Comparison of ENCODE assay signal across 8 cellular contexts in the genomic region with DNA sequence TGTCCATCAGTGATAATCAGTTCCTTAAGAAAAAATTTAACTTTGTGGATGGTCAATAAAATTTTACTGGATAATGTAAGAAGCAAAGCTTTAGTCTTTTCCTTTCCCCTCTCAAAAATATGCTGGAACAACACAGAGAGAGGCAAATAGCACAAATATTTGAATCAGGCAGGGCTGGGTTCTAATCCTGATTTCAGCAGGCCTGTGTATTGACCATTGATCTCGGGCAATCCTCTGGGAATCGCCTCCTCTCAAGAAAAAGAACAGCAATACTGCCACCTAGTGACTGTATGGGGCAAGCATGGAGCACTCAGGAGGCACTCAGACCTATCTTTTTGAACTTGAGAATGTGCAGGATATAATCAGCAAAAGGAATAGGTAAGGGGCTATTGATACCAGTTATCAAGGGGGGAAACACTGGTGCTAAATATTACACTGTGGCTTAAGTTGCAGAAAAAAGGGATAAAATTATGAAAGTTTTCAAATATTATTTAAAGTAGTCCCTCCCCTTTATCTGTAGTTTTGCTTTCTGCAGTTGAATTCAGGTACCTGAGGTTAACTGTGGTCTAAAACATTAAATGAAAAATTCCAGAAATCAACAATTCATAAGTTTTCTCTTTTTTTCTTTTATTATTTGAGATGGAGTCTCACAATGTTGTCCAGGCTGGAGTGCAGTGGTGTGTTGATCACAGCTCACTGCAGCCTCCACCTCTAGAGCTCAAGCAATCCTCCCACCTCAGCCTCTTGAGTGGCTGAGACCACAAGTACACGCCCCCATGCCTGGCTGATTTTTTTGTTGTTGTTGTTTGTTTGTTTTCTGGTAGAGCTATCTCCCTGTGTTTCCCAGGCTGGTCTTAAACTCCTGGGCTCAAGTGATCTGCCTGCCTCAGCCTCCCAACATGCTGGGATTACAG.
DNase-seq lines count a peak whose midpoint lies in the region; ATAC-seq, FAIRE-seq and TF ChIP-seq lines count a peak whose summit lies in the region.
"Had no signal": no experiment of that assay in that cellular context is flagged by ENCODE, and none has a peak within 500 bp of the region (broad histone marks: within the 10 kb centered on the region; RNA-seq: fewer than 3 reads in every experiment).

No MANE protein-coding gene starts in this region.

- peak; percentile 84 for TF ChIP-seq CTCF in HL-60 (IDR thresholded peaks at IDR 0.05; ENCODE audit: insufficient read depth, low read length)
- TF ChIP-seq CTCF in osteocyte (IDR thresholded peaks at IDR 0.05), result peak; percentile 90

- H3K27ac Mint-ChIP-seq in osteocyte (ENCODE audit: unreplicated experiment), result no peak overlapping the region

- no peak for FAIRE-seq in frontal cortex (lab: Jason Lieb, UNC)

- H3K4me3 ChIP-seq in HL-60 (replicated peaks; ENCODE audit: insufficient read depth, low read length), result no peak overlapping the region

- H3K27me3 Mint-ChIP-seq in osteocyte (ENCODE audit: unreplicated experiment), result no peaks in the 10 kb centered on the region
- H3K27me3 Mint-ChIP-seq: central memory CD8-positive, alpha-beta T cell had no signal

- no peak overlapping the region for H3K27ac ChIP-seq in HL-60 (replicated peaks)

- H3K9me3 Mint-ChIP-seq in osteocyte (ENCODE audit: unreplicated experiment), result no peaks in the 10 kb centered on the region
- H3K9me3 Mint-ChIP-seq: central memory CD8-positive, alpha-beta T cell had no signal

- ATAC-seq in GM18909 (IDR thresholded peaks at IDR 0.05; ENCODE audit: poor library complexity, unreplicated experiment), result no peak

- H3K36me3 Mint-ChIP-seq in osteocyte (ENCODE audit: unreplicated experiment), result no peaks in the 10 kb centered on the region

- peaks cover 25% of the 10 kb centered on the region for H3K4me1 Mint-ChIP-seq in osteocyte (ENCODE audit: unreplicated experiment)

- H3K27me3 ChIP-seq in HL-60 (ENCODE audit: insufficient read depth, poor library complexity, severe bottlenecking), result no peaks in the 10 kb centered on the region

- no peak overlapping the region for H3K4me3 Mint-ChIP-seq in osteocyte (ENCODE audit: unreplicated experiment)
- H3K4me3 Mint-ChIP-seq: central memory CD8-positive, alpha-beta T cell had no signal

- peak; percentile 79 for DNase-seq in G401 (ENCODE audit: low spot score)
- DNase-seq in HL-60 (ENCODE audit: low read depth in 1 of 2, low spot score in 1 of 2), result peak; percentile 8 to 44
- DNase-seq in NCI-H774 (lab: John Stamatoyannopoulos, UW), result peak; percentile 74
- DNase-seq in activated T-cell treated with anti-CD3 and anti-CD28 coated beads, Interleukin-2, amount 50 U/mL, for 48 hours, result peak; percentile 48 to 55
- DNase-seq in frontal cortex (ENCODE audit: low spot score in 2 of 2), result peak; percentile 21 to 54
- no peak for DNase-seq in osteocyte (ENCODE audit: extremely low spot score, unreplicated experiment)

- in situ Hi-C loops in G401 (cut with HindIII; ENCODE audit: low sequenced_read_pairs), result no loop called here
